44 cellular contexts compared by ENCODE assay signal in genomic region chr12:55172686-55173085, GRCh38. TPM values are rescaled to one million over a fixed set of nuclear protein-coding genes. Genes with fewer than 3 reads are reported as not detected.
"Had no signal": no experiment of that assay in that cellular context is flagged by ENCODE, and none has a peak within 500 bp of the region (broad histone marks: within the 10 kb centered on the region; RNA-seq: fewer than 3 reads in every experiment).

No MANE protein-coding gene starts in this region.

- H3K27ac ChIP-seq: brain microvascular endothelial cell, Peyer's patch, VCaP had no signal

- ATAC-seq: activated CD8-positive, alpha-beta memory T cell treated with anti-CD3 and anti-CD28 coated beads, Interleukin-2, amount 10 ng/mL, durations not matched to agents 7 days and 5 days; activated T-cell treated with anti-CD3 and anti-CD28 coated beads, Interleukin-2, amount 50 U/mL, for 72 hours; activated T-helper 17 cell treated with anti-CD3 and anti-CD28 coated beads, Interleukin-2, amount 50 U/mL, for 72 hours; K562; PC-3; Right ventricle myocardium inferior had no signal

- DNase-seq: activated B cell treated with CpG ODN at 0.5 μM for 24 hours; activated CD4-positive, alpha-beta memory T cell treated with anti-CD3 and anti-CD28 coated beads for 36 hours; activated CD4-positive, alpha-beta T cell treated with anti-CD3 and anti-CD28 coated beads for 4 hours; activated CD4-positive, alpha-beta T cell treated with anti-CD3 and anti-CD28 coated beads, Interleukin-2, amount 50 U/mL, for 1 hour; activated CD4-positive, CD25-positive, alpha-beta regulatory T cell treated with anti-CD3 and anti-CD28 coated beads, Interleukin-2, amount 50 U/mL, for 72 hours; activated CD8-positive, alpha-beta memory T cell treated with anti-CD3 and anti-CD28 coated beads for 24 hours; activated CD8-positive, alpha-beta memory T cell treated with anti-CD3 and anti-CD28 coated beads, Interleukin-2, amount 10 ng/mL, durations not matched to agents 7 days and 5 days; activated CD8-positive, alpha-beta memory T cell treated with anti-CD3 and anti-CD28 coated beads, Interleukin-2, amount 50 U/mL, for 48 hours; activated effector memory CD4-positive, alpha-beta T cell treated with anti-CD3 and anti-CD28 coated beads, Interleukin-2, amount 50 U/mL, for 16 hours; activated naive CD4-positive, alpha-beta T cell; activated naive CD4-positive, alpha-beta T cell treated with anti-CD3 and anti-CD28 coated beads, Interleukin-2, amount 50 U/mL, for 16 hours; activated naive CD8-positive, alpha-beta T cell treated with anti-CD3 and anti-CD28 coated beads for 36 hours; activated T-cell treated with anti-CD3 and anti-CD28 coated beads, Interleukin-2, amount 50 U/mL, for 1 hour; activated T-cell treated with anti-CD3 and anti-CD28 coated beads, Interleukin-2, amount 50 U/mL, for 72 hours; amniotic stem cell; aorta; brain microvascular endothelial cell; Karpas-422; MG63; NCI-H1048; NCI-H1417; NCI-H146; NCI-H187; NCI-H2029 treated with DMSO at 0.1 percent for 48 hours; NCI-H2107; NCI-H2171; NCI-H510A; NCI-H526; NCI-H748 treated with DMSO at 0.1 percent for 48 hours; NK-92 treated with Interleukin-12 subunit alpha and Interleukin-12 subunit beta, amount 100 ng/mL, for 24 hours; PC-3; Peyer's patch; RPMI8226; SIG-M5; SW 1271; T-helper 1 cell; T-helper 2 cell; T-helper 9 cell had no signal

- H3K4me3 ChIP-seq: K562, MG63, Peyer's patch had no signal

- H3K9me3 ChIP-seq: MG63, Peyer's patch had no signal

- H3K36me3 ChIP-seq: brain microvascular endothelial cell, MG63, Peyer's patch had no signal

- H3K27me3 ChIP-seq: brain microvascular endothelial cell, MG63, Peyer's patch had no signal

- H3K4me1 ChIP-seq: Peyer's patch had no signal

RNA-seq across cellular contexts. Expression of gene OR9K2, which starts 46.5 kb away (rescaled TPM):
- total RNA-seq: activated B cell treated with CpG ODN at 0.5 μM for 24 hours; activated CD4-positive, alpha-beta memory T cell treated with anti-CD3 and anti-CD28 coated beads for 36 hours; activated CD8-positive, alpha-beta memory T cell treated with anti-CD3 and anti-CD28 coated beads, Interleukin-2, amount 10 ng/mL, durations not matched to agents 7 days and 5 days; activated naive CD8-positive, alpha-beta T cell treated with anti-CD3 and anti-CD28 coated beads for 36 hours; activated T-cell treated with anti-CD3 and anti-CD28 coated beads, Interleukin-2, amount 50 U/mL, for 72 hours; activated T-helper 17 cell treated with anti-CD3 and anti-CD28 coated beads, Interleukin-2, amount 50 U/mL, for 72 hours; aorta; cardiac septum; K562; PC-3; Peyer's patch; Right ventricle myocardium inferior; SK-MEL-5 had no signal
- polyA plus RNA-seq: aorta, K562 had no signal

RNA-seq across cellular contexts. Expression of gene OR10A7, which starts 48.1 kb away (rescaled TPM):
- total RNA-seq: activated B cell treated with CpG ODN at 0.5 μM for 24 hours; activated CD4-positive, alpha-beta memory T cell treated with anti-CD3 and anti-CD28 coated beads for 36 hours; activated CD8-positive, alpha-beta memory T cell treated with anti-CD3 and anti-CD28 coated beads, Interleukin-2, amount 10 ng/mL, durations not matched to agents 7 days and 5 days; activated naive CD8-positive, alpha-beta T cell treated with anti-CD3 and anti-CD28 coated beads for 36 hours; activated T-cell treated with anti-CD3 and anti-CD28 coated beads, Interleukin-2, amount 50 U/mL, for 72 hours; activated T-helper 17 cell treated with anti-CD3 and anti-CD28 coated beads, Interleukin-2, amount 50 U/mL, for 72 hours; aorta; cardiac septum; K562; PC-3; Peyer's patch; Right ventricle myocardium inferior; SK-MEL-5 had no signal
- polyA plus RNA-seq: aorta, K562 had no signal
